Comparison of ENCODE assay signal across 18 cellular contexts in genomic region chr13:41644742-41645141, GRCh38.
DNase-seq lines count a peak whose midpoint lies in the region; ATAC-seq and TF ChIP-seq lines count a peak whose summit lies in the region.
"Had no signal": no experiment of that assay in that cellular context is flagged by ENCODE, and none has a peak within 500 bp of the region (broad histone marks: within the 10 kb centered on the region; RNA-seq: fewer than 3 reads in every experiment).

No MANE protein-coding gene starts in this region.

- H3K36me3 Mint-ChIP-seq in CD14-positive monocyte, result peaks cover 0 to 1% of the 10 kb centered on the region in 2 donors
- H3K36me3 Mint-ChIP-seq: WTC11 had no signal

- H3K4me3 Mint-ChIP-seq in CD14-positive monocyte, result no peak overlapping the region
- H3K4me3 Mint-ChIP-seq: activated CD8-positive, alpha-beta T cell treated with anti-CD3 and anti-CD28 coated beads, Interleukin-2, amount 10 ng/mL, durations not matched to agents 7 days and 5 days; activated naive CD8-positive, alpha-beta T cell treated with anti-CD3 and anti-CD28 coated beads, Interleukin-2, amount 50 U/mL, for 24 hours; activated T-helper 1 cell treated with anti-CD3 and anti-CD28 coated beads, Interleukin-12 subunit alpha, Interleukin-12 subunit beta, Interleukin-2, Interleukin-4 antibody, amounts not matched to agents 30 ng/mL and 10 ng/mL and 1 ng/mL, durations not matched to agents 14 hours and 24 hours and 36 hours; CD4-positive, alpha-beta memory T cell; WTC11 had no signal

- 68 to 82% (median 72%) methylated on average over 1 of the region's 1 CpG for WGBS in psoas muscle, 3 donors
- 73 to 88% methylated on average over 1 of the region's 1 CpG for WGBS in transverse colon (ENCODE audit: low coverage in 1 of 2), 2 donors

- no peak for TF ChIP-seq POLR2A in transverse colon (IDR thresholded peaks at IDR 0.05)

- ATAC-seq in Right ventricle myocardium superior (ENCODE audit: poor library complexity) (no peak), psoas muscle (no peak)
- ATAC-seq: activated CD8-positive, alpha-beta T cell treated with anti-CD3 and anti-CD28 coated beads, Interleukin-2, amount 10 ng/mL, durations not matched to agents 7 days and 5 days; activated naive CD8-positive, alpha-beta T cell treated with anti-CD3 and anti-CD28 coated beads, Interleukin-2, amount 50 U/mL, for 24 hours; WTC11 had no signal

- H3K4me1 ChIP-seq in right atrium auricular region, result peaks cover 0 to 52% of the 10 kb centered on the region in 2 donors
- peaks cover 26% of the 10 kb centered on the region for H3K4me1 ChIP-seq in psoas muscle
- peaks cover 8 to 20% (median 16%) of the 10 kb centered on the region in 4 donors for H3K4me1 ChIP-seq in transverse colon

- H3K4me3 ChIP-seq in right atrium auricular region (no peak overlapping the region), psoas muscle (no peak overlapping the region), transverse colon (no peak overlapping the region)
- H3K4me3 ChIP-seq: skin epidermis had no signal

- intact Hi-C loops in Right ventricle myocardium superior (cut with DNase I), result no loop called here
- intact Hi-C loops in psoas muscle (cut with DNase I), result loop anchor here (5.0 to 10.0 kb wide), 2 partner anchors 32 to 190 kb away; partner anchors contain the start of gene RGCC (in 1 of the 2)
- intact Hi-C loops in CD14-positive monocyte (cut with micrococcal nuclease), result loop anchor here in 1 of 2 donors (5.0 kb wide), 2 partner anchors 57 to 177 kb away; no protein-coding TSS in a partner anchor
- intact Hi-C loops in transverse colon (cut with DNase I; ENCODE audit: low total_unique reads), result no loop called here

- H3K36me3 ChIP-seq in right atrium auricular region (no peaks in the 10 kb centered on the region), psoas muscle (ENCODE audit: insufficient read depth in 1 of 2, low read depth in 1 of 2) (no peaks in the 10 kb centered on the region), transverse colon (no peaks in the 10 kb centered on the region)

- in situ Hi-C loops in transverse colon (cut with MboI; ENCODE audit: low pct_ligation_motif_present in 1 of 4, low pct_unique_long_range_greater_than_20kb in 1 of 4, low sequenced_read_pairs in 3 of 4), result loop anchor here in 1 of 4 donors (25.0 kb wide), 1 partner anchor 232 kb away; no protein-coding TSS in a partner anchor

- no peaks in the 10 kb centered on the region for H3K9me3 ChIP-seq in right atrium auricular region
- no peaks in the 10 kb centered on the region for H3K9me3 ChIP-seq in psoas muscle
- H3K9me3 ChIP-seq in transverse colon, result no peaks in the 10 kb centered on the region

- peaks cover 0 to 2% (median 0%) of the 10 kb centered on the region in 3 donors for H3K27me3 Mint-ChIP-seq in CD14-positive monocyte (ENCODE audit: low read depth in 3 of 3)
- H3K27me3 Mint-ChIP-seq: activated naive CD8-positive, alpha-beta T cell treated with anti-CD3 and anti-CD28 coated beads, Interleukin-2, amount 50 U/mL, for 24 hours; CD4-positive, alpha-beta memory T cell had no signal

- TF ChIP-seq CTCF in right atrium auricular region (IDR thresholded peaks at IDR 0.05), result no peak
- no peak for TF ChIP-seq CTCF in psoas muscle (IDR thresholded peaks at IDR 0.05)
- no peak for TF ChIP-seq CTCF in CD14-positive monocyte (IDR thresholded peaks at IDR 0.05)
- TF ChIP-seq CTCF in transverse colon (IDR thresholded peaks at IDR 0.05), result no peak

- peak overlapping the region in 1 of 7 donors; percentile 19 for H3K27ac Mint-ChIP-seq in CD14-positive monocyte
- H3K27ac Mint-ChIP-seq: activated CD8-positive, alpha-beta T cell treated with anti-CD3 and anti-CD28 coated beads, Interleukin-2, amount 10 ng/mL, durations not matched to agents 7 days and 5 days; activated naive CD8-positive, alpha-beta T cell treated with anti-CD3 and anti-CD28 coated beads, Interleukin-2, amount 50 U/mL, for 24 hours; activated T-helper 1 cell treated with anti-CD3 and anti-CD28 coated beads, Interleukin-12 subunit alpha, Interleukin-12 subunit beta, Interleukin-2, Interleukin-4 antibody, amounts not matched to agents 30 ng/mL and 10 ng/mL and 1 ng/mL, durations not matched to agents 14 hours and 24 hours and 36 hours; CD4-positive, alpha-beta memory T cell; WTC11 had no signal

- H3K27ac ChIP-seq in right atrium auricular region, result peak overlapping the region; percentile 23 to 32
- H3K27ac ChIP-seq in psoas muscle, result peak overlapping the region; percentile 36
- peak overlapping the region in 1 of 4 donors; percentile 19 for H3K27ac ChIP-seq in transverse colon
- H3K27ac ChIP-seq: KMS-11 had no signal

- no peaks in the 10 kb centered on the region for H3K27me3 ChIP-seq in right atrium auricular region
- H3K27me3 ChIP-seq in psoas muscle (ENCODE audit: insufficient read depth in 3 of 3, low read length in 2 of 3), result no peaks in the 10 kb centered on the region
- no peaks in the 10 kb centered on the region for H3K27me3 ChIP-seq in transverse colon

- no peaks in the 10 kb centered on the region for H3K9me3 Mint-ChIP-seq in CD14-positive monocyte
- H3K9me3 Mint-ChIP-seq: activated naive CD8-positive, alpha-beta T cell treated with anti-CD3 and anti-CD28 coated beads, Interleukin-2, amount 50 U/mL, for 24 hours; activated T-helper 1 cell treated with anti-CD3 and anti-CD28 coated beads, Interleukin-12 subunit alpha, Interleukin-12 subunit beta, Interleukin-2, Interleukin-4 antibody, amounts not matched to agents 30 ng/mL and 10 ng/mL and 1 ng/mL, durations not matched to agents 14 hours and 24 hours and 36 hours; CD4-positive, alpha-beta memory T cell; WTC11 had no signal

- no peak for DNase-seq in right atrium auricular region (ENCODE audit: low spot score)
- no peak for DNase-seq in Right ventricle myocardium superior
- peak; percentile 8 for DNase-seq in fibroblast of peridontal ligament (ENCODE audit: extremely low read depth)
- no peak for DNase-seq in psoas muscle
- no peak for DNase-seq in CD14-positive monocyte (ENCODE audit: low spot score)
- DNase-seq in Kasumi-1 (lab: John Stamatoyannopoulos, UW), result no peak
- DNase-seq in activated gamma-delta T cell treated with Interleukin-2 at 50 U/mL for 16 hours, result no peak
- no peak for DNase-seq in transverse colon
- DNase-seq: ACHN; activated CD8-positive, alpha-beta T cell treated with anti-CD3 and anti-CD28 coated beads, Interleukin-2, amount 10 ng/mL, durations not matched to agents 7 days and 5 days; activated naive CD8-positive, alpha-beta T cell treated with anti-CD3 and anti-CD28 coated beads, Interleukin-2, amount 50 U/mL, for 24 hours; CD4-positive, alpha-beta memory T cell; cerebellar nuclear complex; NCI-H1417 had no signal

- H3K4me1 Mint-ChIP-seq in CD14-positive monocyte, result peaks cover 17% of the 10 kb centered on the region
- H3K4me1 Mint-ChIP-seq: activated naive CD8-positive, alpha-beta T cell treated with anti-CD3 and anti-CD28 coated beads, Interleukin-2, amount 50 U/mL, for 24 hours had no signal

- no peak for TF ChIP-seq EP300 in transverse colon (IDR thresholded peaks at IDR 0.05; ENCODE audit: low read depth)

Comparison
In these comparisons a context has a peak if more than half of its experiments do, and no peak if none do; other contexts are left out.
1. intact Hi-C loops: an anchor here in psoas muscle (5.0 to 10.0 kb wide); none called in Right ventricle myocardium superior and transverse colon.